In genomic region chr1:56531624-56532358, GRCh38 we compare ENCODE assay signal across 17 cellular contexts. TPM values are rescaled to one million over a fixed set of nuclear protein-coding genes. Genes with fewer than 3 reads are reported as not detected.
"Had no signal": no experiment of that assay in that cellular context is flagged by ENCODE, and none has a peak within 500 bp of the region (broad histone marks: within the 10 kb centered on the region; RNA-seq: fewer than 3 reads in every experiment).

No MANE protein-coding gene starts in this region.

- FAIRE-seq: pancreas had no signal

- H3K4me1 Mint-ChIP-seq: activated CD8-positive, alpha-beta memory T cell treated with anti-CD3 and anti-CD28 coated beads, Interleukin-2, amount 10 ng/mL, durations not matched to agents 7 days and 5 days; central memory CD8-positive, alpha-beta T cell had no signal

- H3K27ac ChIP-seq: gastrocnemius medialis, pancreas, skin epidermis, tibial artery had no signal

- H3K36me3 Mint-ChIP-seq: activated CD8-positive, alpha-beta memory T cell treated with anti-CD3 and anti-CD28 coated beads, Interleukin-2, amount 10 ng/mL, durations not matched to agents 7 days and 5 days; activated naive CD4-positive, alpha-beta T cell treated with anti-CD3 and anti-CD28 coated beads, Interleukin-2, amount 50 U/mL, for 72 hours had no signal

- H3K4me3 Mint-ChIP-seq: activated CD8-positive, alpha-beta memory T cell treated with anti-CD3 and anti-CD28 coated beads, Interleukin-2, amount 10 ng/mL, durations not matched to agents 7 days and 5 days; activated T-cell treated with anti-CD3 and anti-CD28 coated beads, Interleukin-2, amount 50 U/mL, for 4 hours; central memory CD8-positive, alpha-beta T cell had no signal

- H3K27me3 Mint-ChIP-seq: activated CD8-positive, alpha-beta memory T cell treated with anti-CD3 and anti-CD28 coated beads, Interleukin-2, amount 10 ng/mL, durations not matched to agents 7 days and 5 days had no signal

- H3K4me3 ChIP-seq: body of pancreas, gastrocnemius medialis, lung, pancreas, skin epidermis, tibial artery had no signal

- H3K9me3 Mint-ChIP-seq: activated naive CD4-positive, alpha-beta T cell treated with anti-CD3 and anti-CD28 coated beads, Interleukin-2, amount 50 U/mL, for 72 hours; activated T-cell treated with anti-CD3 and anti-CD28 coated beads, Interleukin-2, amount 50 U/mL, for 4 hours; central memory CD8-positive, alpha-beta T cell had no signal

- H3K27ac Mint-ChIP-seq: activated CD8-positive, alpha-beta memory T cell treated with anti-CD3 and anti-CD28 coated beads, Interleukin-2, amount 10 ng/mL, durations not matched to agents 7 days and 5 days; activated naive CD4-positive, alpha-beta T cell treated with anti-CD3 and anti-CD28 coated beads, Interleukin-2, amount 50 U/mL, for 72 hours had no signal

- H3K27me3 ChIP-seq: body of pancreas, gastrocnemius medialis, pancreas, tibial artery had no signal

- DNase-seq: activated CD4-positive, alpha-beta T cell treated with anti-CD3 and anti-CD28 coated beads, Interleukin-2, amount 50 U/mL, for 48 hours; activated CD4-positive, CD25-positive, alpha-beta regulatory T cell treated with anti-CD3 and anti-CD28 coated beads, Interleukin-2, amount 50 U/mL, for 72 hours; activated CD8-positive, alpha-beta memory T cell treated with anti-CD3 and anti-CD28 coated beads, Interleukin-2, amount 10 ng/mL, durations not matched to agents 7 days and 5 days; activated effector memory CD4-positive, alpha-beta T cell treated with anti-CD3 and anti-CD28 coated beads, Interleukin-2, amount 50 U/mL, for 16 hours; activated T-cell treated with anti-CD3 and anti-CD28 coated beads, Interleukin-2, amount 50 U/mL, for 4 hours; amniotic stem cell; body of pancreas; cortex of kidney; effector memory CD4-positive, alpha-beta T cell; gastrocnemius medialis; midbrain; pancreas; tibial artery had no signal

- H3K36me3 ChIP-seq: gastrocnemius medialis, pancreas had no signal

- ATAC-seq: activated CD8-positive, alpha-beta memory T cell treated with anti-CD3 and anti-CD28 coated beads, Interleukin-2, amount 10 ng/mL, durations not matched to agents 7 days and 5 days; activated naive CD4-positive, alpha-beta T cell treated with anti-CD3 and anti-CD28 coated beads, Interleukin-2, amount 50 U/mL, for 72 hours; activated T-cell treated with anti-CD3 and anti-CD28 coated beads, Interleukin-2, amount 50 U/mL, for 4 hours; body of pancreas; gastrocnemius medialis had no signal

- H3K9me3 ChIP-seq: body of pancreas, gastrocnemius medialis, pancreas, tibial artery had no signal

RNA-seq across cellular contexts. Expression of gene PLPP3, which starts 47.6 kb away (rescaled TPM):
- total RNA-seq: activated CD8-positive, alpha-beta memory T cell treated with anti-CD3 and anti-CD28 coated beads, Interleukin-2, amount 10 ng/mL, durations not matched to agents 7 days and 5 days; activated naive CD4-positive, alpha-beta T cell treated with anti-CD3 and anti-CD28 coated beads, Interleukin-2, amount 50 U/mL, for 72 hours had no signal
